ENCODE assay signal across 20 cellular contexts in the genomic region with DNA sequence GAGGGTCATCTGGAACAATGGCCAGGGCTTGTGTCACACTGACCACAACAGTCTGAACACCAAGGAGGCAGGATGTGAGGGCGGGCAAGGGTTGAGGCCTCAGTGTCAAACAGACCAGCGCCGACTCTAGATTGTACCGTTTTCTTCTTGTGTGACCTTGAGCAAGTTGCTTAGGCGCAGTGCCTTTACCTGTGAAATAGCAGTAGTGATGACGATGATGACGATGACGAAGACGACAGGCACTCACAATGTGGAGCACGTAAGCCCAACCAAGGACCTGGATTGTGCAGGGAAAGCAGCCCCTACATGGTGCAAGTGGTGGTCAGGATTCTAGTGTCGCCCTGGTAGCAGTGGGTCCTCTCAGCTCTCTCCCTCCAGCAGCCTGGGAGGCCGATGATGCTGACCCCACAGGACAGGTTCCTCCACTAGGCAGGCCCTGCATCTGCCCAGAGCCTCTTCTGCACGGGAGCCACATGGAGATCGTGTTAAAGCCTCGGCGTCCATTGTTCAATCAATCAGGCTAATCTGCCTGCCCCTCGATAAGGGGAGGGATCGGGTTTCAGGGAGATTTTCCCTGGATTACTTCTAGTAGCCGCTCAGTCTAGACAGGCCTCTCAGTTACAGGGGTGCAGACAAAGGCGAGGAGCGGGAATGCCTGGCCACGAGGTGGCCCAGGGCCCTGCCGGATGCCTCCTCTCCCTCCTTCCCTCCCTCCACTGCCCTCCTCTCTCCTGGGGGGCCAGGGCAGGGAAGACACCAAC.
DNase-seq lines count a peak whose midpoint lies in the region; ATAC-seq, FAIRE-seq and TF ChIP-seq lines count a peak whose summit lies in the region.
"Had no signal": no experiment of that assay in that cellular context is flagged by ENCODE, and none has a peak within 500 bp of the region (broad histone marks: within the 10 kb centered on the region; RNA-seq: fewer than 3 reads in every experiment).

No MANE protein-coding gene starts in this region.

- H4K8ac ChIP-seq in H1 (ENCODE audit: extremely low read depth, insufficient read depth, low read length) = peak overlapping the region; percentile 66

- no peak overlapping the region for H3K56ac ChIP-seq in H1 (replicated peaks; ENCODE audit: insufficient read length, low read depth, low read length)

- no peak overlapping the region; the same call in none of the 2 replicates for H3K18ac ChIP-seq in H1 (ENCODE audit: extremely low read depth, low read length)

- peak; percentile 94 for ATAC-seq in GM23338
- ATAC-seq in HG03354 (IDR thresholded peaks at IDR 0.05; ENCODE audit: poor library complexity, severe bottlenecking, unreplicated experiment) = no peak
- ATAC-seq: body of pancreas had no signal

- H3K4me3 Mint-ChIP-seq in GM23338 (no peak overlapping the region), neural progenitor cell (peak overlapping the region; percentile 42)
- no peak overlapping the region for H3K4me3 Mint-ChIP-seq in activated naive CD8-positive, alpha-beta T cell treated with anti-CD3 and anti-CD28 coated beads for 36 hours
- H3K4me3 Mint-ChIP-seq: activated naive CD8-positive, alpha-beta T cell had no signal

- H3K9me3 ChIP-seq in H1 (ENCODE audit: insufficient read depth in 2 of 2, low read depth in 1 of 2, low read length in 1 of 2) = no peaks in the 10 kb centered on the region
- no peaks in the 10 kb centered on the region for H3K9me3 ChIP-seq in neural progenitor cell (ENCODE audit: low read depth)
- no peaks in the 10 kb centered on the region for H3K9me3 ChIP-seq in Peyer's patch
- H3K9me3 ChIP-seq: body of pancreas had no signal

- H3K9ac ChIP-seq in H1 (replicated peaks in 1 of 4; ENCODE audit: extremely low read depth in 1 of 4, low read depth in 3 of 4, low read length in 3 of 4) = peak overlapping the region in 1 of 4 experiments; percentile 23; a peak in 1 of 7 replicates
- H3K9ac ChIP-seq in neural progenitor cell = no peak overlapping the region

- no peaks in the 10 kb centered on the region; the same call in 1 of the 2 replicates for H3K4me1 ChIP-seq in GM23338 (ENCODE audit: insufficient read depth)
- H3K4me1 ChIP-seq in H1 (replicated peaks in 1 of 4; ENCODE audit: control insufficient read depth in 3 of 4, insufficient read depth in 4 of 4, low read length in 3 of 4) = peaks cover 0 to 11% (median 2%) of the 10 kb centered on the region in 4 experiments; a peak in 3 of 7 replicates
- peaks cover 18% of the 10 kb centered on the region for H3K4me1 ChIP-seq in neural progenitor cell
- no peaks in the 10 kb centered on the region for H3K4me1 ChIP-seq in Peyer's patch
- H3K4me1 ChIP-seq: body of pancreas had no signal

- H3K27me3 Mint-ChIP-seq in GM23338 (ENCODE audit: insufficient read depth, low read depth, poor library complexity) (peaks cover 12% of the 10 kb centered on the region), neural progenitor cell (ENCODE audit: insufficient read depth, low read depth) (peaks cover 14% of the 10 kb centered on the region)
- H3K27me3 Mint-ChIP-seq in activated naive CD8-positive, alpha-beta T cell treated with anti-CD3 and anti-CD28 coated beads for 36 hours = peaks cover 9% of the 10 kb centered on the region

- no peaks in the 10 kb centered on the region for H4K20me1 ChIP-seq in GM23338 (replicated peaks; ENCODE audit: insufficient read depth)
- H4K20me1 ChIP-seq in H1 (replicated peaks in 1 of 2; ENCODE audit: control insufficient read depth in 1 of 2, insufficient read depth in 2 of 2, low read length in 2 of 2) = no peaks in the 10 kb centered on the region
- H4K20me1 ChIP-seq in neural progenitor cell (ENCODE audit: low read depth) = no peaks in the 10 kb centered on the region

- no peaks in the 10 kb centered on the region; the same call in 1 of the 2 replicates for H3K9me2 ChIP-seq in GM23338 (ENCODE audit: insufficient read depth)

- H4K5ac ChIP-seq in H1 (ENCODE audit: insufficient read length, low read depth, low read length) = peak overlapping the region; percentile 6

- H2BK120ac ChIP-seq in H1 (replicated peaks; ENCODE audit: low read depth, low read length) = no peak overlapping the region

- no peak overlapping the region for H2AK5ac ChIP-seq in H1 (ENCODE audit: low read depth, low read length)

- WGBS in H1 (ENCODE audit: extremely low coverage in 1 of 2, insufficient coverage in 1 of 2, insufficient read length in 1 of 2, insufficient replicate concordance in 2 of 2, low coverage in 1 of 2, low lambda C conversion rate in 2 of 2, missing lambda C conversion rate in 1 of 2), 2 experiments = 80% methylated on average over 21 of the region's 23 CpGs; no CpG with 5 or more reads in 1 of the 2 experiments

- TF ChIP-seq POLR2A in H1 (IDR thresholded peaks at IDR 0.05; ENCODE audit: control extremely low read depth in 1 of 2, low read depth in 2 of 2, low read length in 2 of 2) (no peak), Peyer's patch (IDR thresholded peaks at IDR 0.05) (no peak)

- peaks cover 7% of the 10 kb centered on the region for H3K4me1 Mint-ChIP-seq in GM23338
- peaks cover 46% of the 10 kb centered on the region for H3K4me1 Mint-ChIP-seq in neural progenitor cell
- peaks cover 16% of the 10 kb centered on the region for H3K4me1 Mint-ChIP-seq in activated naive CD8-positive, alpha-beta T cell treated with anti-CD3 and anti-CD28 coated beads for 36 hours

- POLR2A ChIA-PET in H1 (lab: Charles Lee; ENCODE audit: partially characterized antibody) = no interaction called here

- H3K79me1 ChIP-seq in H1 (ENCODE audit: low read depth, low read length) = no peaks in the 10 kb centered on the region

- no peaks in the 10 kb centered on the region for H3F3A ChIP-seq in GM23338 (replicated peaks; ENCODE audit: low read depth)
- no peaks in the 10 kb centered on the region for H3F3A ChIP-seq in neural progenitor cell (ENCODE audit: low read depth)

- H3K79me2 ChIP-seq in GM23338 (replicated peaks; ENCODE audit: insufficient read depth) (no peaks in the 10 kb centered on the region), H1 (ENCODE audit: control insufficient read depth in 1 of 2, insufficient read depth in 2 of 2, low read length in 2 of 2) (no peaks in the 10 kb centered on the region), neural progenitor cell (ENCODE audit: low read depth) (no peaks in the 10 kb centered on the region)

- DNase-seq in GM23338 (ENCODE audit: low spot score) (peak; percentile 80), NCI-H146 (lab: John Stamatoyannopoulos, UW) (peak; percentile 70), H1 (ENCODE audit: low read depth in 1 of 2, low spot score in 2 of 2) (no peak), neural progenitor cell (ENCODE audit: low spot score) (peak; percentile 94), Peyer's patch (no peak), medulla oblongata (ENCODE audit: extremely low spot score) (no peak)
- DNase-seq in activated naive CD8-positive, alpha-beta T cell treated with anti-CD3 and anti-CD28 coated beads for 36 hours = no peak
- DNase-seq: activated CD4-positive, alpha-beta T cell treated with anti-CD3 and anti-CD28 coated beads, Interleukin-2, amount 50 U/mL, for 1 hour; body of pancreas; foreskin melanocyte; NCI-H1417 treated with DMSO at 0.1 percent for 48 hours; NCI-H226; stimulated activated CD4-positive, alpha-beta T cell treated with anti-CD3 and anti-CD28 coated beads, Interleukin-4, amount 100 ng/mL, for 4 hours; substantia nigra; SW 1271 had no signal

- no peak for FAIRE-seq in H1 (lab: Jason Lieb, UNC)
- FAIRE-seq: TTC549 had no signal

- H3K36me3 ChIP-seq in GM23338 (ENCODE audit: insufficient read depth) (no peaks in the 10 kb centered on the region), H1 (ENCODE audit: control insufficient read depth in 2 of 4, insufficient read depth in 4 of 4, low read length in 3 of 4) (no peaks in the 10 kb centered on the region), neural progenitor cell (no peaks in the 10 kb centered on the region), Peyer's patch (no peaks in the 10 kb centered on the region)

- no peak overlapping the region for H2BK15ac ChIP-seq in H1 (ENCODE audit: low read length)

- no peak overlapping the region for H3K27ac Mint-ChIP-seq in GM23338
- H3K27ac Mint-ChIP-seq in neural progenitor cell = peak overlapping the region; percentile 68
- no peak overlapping the region for H3K27ac Mint-ChIP-seq in activated naive CD8-positive, alpha-beta T cell treated with anti-CD3 and anti-CD28 coated beads for 36 hours
- H3K27ac Mint-ChIP-seq: activated naive CD8-positive, alpha-beta T cell had no signal

- CTCF ChIA-PET in H1 (lab: Charles Lee; ENCODE audit: partially characterized antibody) = no interaction called here

- H3K27me3 ChIP-seq in GM23338 (ENCODE audit: insufficient read depth) = no peaks in the 10 kb centered on the region
- H3K27me3 ChIP-seq in H1 (replicated peaks in 1 of 4; ENCODE audit: control insufficient read depth in 3 of 4, extremely low read depth in 1 of 4, insufficient read depth in 3 of 4, low read length in 3 of 4) = peaks cover 0 to 7% (median under 1%) of the 10 kb centered on the region in 4 experiments; a peak in 2 of 7 replicates
- H3K27me3 ChIP-seq in neural progenitor cell = peaks cover 12% of the 10 kb centered on the region
- H3K27me3 ChIP-seq in Peyer's patch = no peaks in the 10 kb centered on the region
- H3K27me3 ChIP-seq: body of pancreas had no signal

- no peak overlapping the region for H3K4ac ChIP-seq in H1 (replicated peaks; ENCODE audit: insufficient read length, low read depth, low read length)

- TF ChIP-seq CTCF in GM23338 (conservative IDR thresholded peaks at IDR 0.05; ENCODE audit: low read depth in 2 of 2) (no peak), H1 (IDR thresholded peaks at IDR 0.05; ENCODE audit: control extremely low read depth in 1 of 3, insufficient read depth in 1 of 3, low read depth in 1 of 3, low read length in 3 of 3) (no peak), neural progenitor cell (IDR thresholded peaks at IDR 0.05) (peak; percentile 8), Peyer's patch (IDR thresholded peaks at IDR 0.05) (no peak)

- TF ChIP-seq EP300 in H1 (IDR thresholded peaks at IDR 0.05; ENCODE audit: borderline replicate concordance in 1 of 2, low read depth in 2 of 2, low read length in 2 of 2) = no peak

- no peak overlapping the region for H3K14ac ChIP-seq in H1 (ENCODE audit: insufficient read length)

- TF ChIP-seq RAD21 in H1 (IDR thresholded peaks at IDR 0.05 in 1 of 2, conservative IDR thresholded peaks at IDR 0.05 in 1 of 2; ENCODE audit: low read depth in 2 of 2, low read length in 2 of 2) = no peak

- H2AFZ ChIP-seq in GM23338 (peak overlapping the region; percentile 85), H1 (ENCODE audit: low read length) (peak overlapping the region; percentile 95), neural progenitor cell (replicated peaks) (peak overlapping the region; percentile 64)

- H2BK5ac ChIP-seq in H1 (ENCODE audit: low read depth, low read length) = no peak overlapping the region

- H2BK12ac ChIP-seq in H1 (ENCODE audit: low read depth, low read length) = 0 out of 2 replicates have a peak overlapping the region, but pooled peaks have one; percentile 7

- H4K91ac ChIP-seq in H1 (replicated peaks; ENCODE audit: insufficient read length, low read length) = peak overlapping the region; percentile 5

- no peak overlapping the region for H2BK20ac ChIP-seq in H1 (ENCODE audit: low read length)

- H3K4me2 ChIP-seq in GM23338 (no peak overlapping the region), H1 (ENCODE audit: insufficient read depth in 1 of 2, low read depth in 2 of 2, low read length in 2 of 2) (no peak overlapping the region), neural progenitor cell (peak overlapping the region; percentile 37)
- H3K4me2 ChIP-seq: smooth muscle cell had no signal

- H3K9me3 Mint-ChIP-seq in GM23338 (no peaks in the 10 kb centered on the region), neural progenitor cell (peaks cover under 1% of the 10 kb centered on the region)
- H3K9me3 Mint-ChIP-seq in activated naive CD8-positive, alpha-beta T cell treated with anti-CD3 and anti-CD28 coated beads for 36 hours = no peaks in the 10 kb centered on the region

- H3K4me3 ChIP-seq in GM23338 (no peak overlapping the region), H1 (ENCODE audit: extremely low read depth in 1 of 4, insufficient read depth in 2 of 4, low read depth in 3 of 4, low read length in 4 of 4) (no peak overlapping the region), neural progenitor cell (no peak overlapping the region), Peyer's patch (no peak overlapping the region)
- H3K4me3 ChIP-seq: body of pancreas, coronary artery, smooth muscle cell had no signal

- no peaks in the 10 kb centered on the region; the same call in 1 of the 2 replicates for H3K23me2 ChIP-seq in H1 (ENCODE audit: low read depth, low read length)

- H3K23ac ChIP-seq in H1 (ENCODE audit: insufficient read length) = no peak overlapping the region

- no peak overlapping the region for H3K27ac ChIP-seq in GM23338 (ENCODE audit: low read depth)
- no peak overlapping the region for H3K27ac ChIP-seq in H1 (ENCODE audit: low read depth, low read length)
- H3K27ac ChIP-seq in neural progenitor cell = no peak overlapping the region
- no peak overlapping the region for H3K27ac ChIP-seq in Peyer's patch
- H3K27ac ChIP-seq: body of pancreas, coronary artery had no signal

- H3K36me3 Mint-ChIP-seq in GM23338 (ENCODE audit: low read depth) (no peaks in the 10 kb centered on the region), neural progenitor cell (no peaks in the 10 kb centered on the region)
- H3K36me3 Mint-ChIP-seq in activated naive CD8-positive, alpha-beta T cell treated with anti-CD3 and anti-CD28 coated beads for 36 hours = no peaks in the 10 kb centered on the region
- H3K36me3 Mint-ChIP-seq: activated naive CD8-positive, alpha-beta T cell had no signal

Comparison
In these comparisons a context has a peak if more than half of its experiments do, and no peak if none do; other contexts are left out.
1. DNase-seq: peak in GM23338 (single experiment), NCI-H146 (single experiment) and neural progenitor cell (single experiment); none in H1 (0 of 2), Peyer's patch (0 of 3), medulla oblongata (single experiment) and activated naive CD8-positive, alpha-beta T cell treated with anti-CD3 and anti-CD28 coated beads for 36 hours (single experiment).
2. Peak in every context shown above with its lines, with median percentiles within 50 percentile points of each other: H2AFZ ChIP-seq.